In the genomic region with DNA sequence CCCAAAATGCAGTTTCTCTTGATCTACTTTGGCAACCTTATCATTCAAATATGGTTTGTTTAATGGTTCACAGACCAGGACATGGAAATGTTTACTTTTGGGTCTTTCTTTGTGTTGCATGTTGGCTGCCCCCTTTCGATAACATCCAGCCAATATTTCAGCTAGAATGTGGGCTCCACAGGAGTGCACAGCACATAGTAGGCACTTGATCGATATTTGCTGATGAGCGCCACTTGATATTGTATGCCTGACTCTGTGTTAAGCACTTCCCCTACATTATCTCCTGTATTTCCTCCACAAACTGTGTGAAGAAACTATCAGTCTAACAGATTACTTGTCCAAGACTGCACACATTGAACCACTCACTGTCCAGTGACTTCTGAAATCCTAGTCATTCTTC, we compare ENCODE assay signal across 12 cellular contexts.
"Had no signal": no experiment of that assay in that cellular context is flagged by ENCODE, and none has a peak within 500 bp of the region (broad histone marks: within the 10 kb centered on the region; RNA-seq: fewer than 3 reads in every experiment).

No MANE protein-coding gene starts in this region.

- H3K27ac Mint-ChIP-seq: activated T-helper 2 cell treated with anti-CD3 and anti-CD28 coated beads, Interferon-gamma antibody, Interleukin-2, Interleukin-4, amounts not matched to agents 10 μg/mL and 5 μg/mL and 100 μg/mL, durations not matched to agents 14 hours and 24 hours and 36 hours; T-helper 2 cell treated with Interferon-gamma antibody and Interleukin-4, amounts not matched to agents 5 μg/mL and 100 μg/mL, for 36 hours had no signal

- H3K4me3 ChIP-seq: pancreas, stomach, thoracic aorta had no signal

- H3K36me3 ChIP-seq: pancreas, stomach, thoracic aorta, WERI-Rb-1 had no signal

- H3K27me3 Mint-ChIP-seq: central memory CD8-positive, alpha-beta T cell had no signal

- H3K4me3 Mint-ChIP-seq: central memory CD8-positive, alpha-beta T cell; T-helper 2 cell treated with Interferon-gamma antibody and Interleukin-4, amounts not matched to agents 5 μg/mL and 100 μg/mL, for 36 hours had no signal

- ATAC-seq: left ventricle myocardium superior, pancreas had no signal

- H3K9me3 ChIP-seq: pancreas, stomach, thoracic aorta had no signal

- H3K27ac ChIP-seq: pancreas, thoracic aorta, WERI-Rb-1 had no signal

- H3K9me3 Mint-ChIP-seq: central memory CD8-positive, alpha-beta T cell; T-helper 2 cell treated with Interferon-gamma antibody and Interleukin-4, amounts not matched to agents 5 μg/mL and 100 μg/mL, for 36 hours had no signal

- H3K27me3 ChIP-seq: pancreas, stomach had no signal

- DNase-seq: activated CD4-positive, alpha-beta T cell treated with anti-CD3 and anti-CD28 coated beads for 48 hours; activated naive CD4-positive, alpha-beta T cell treated with anti-CD3 and anti-CD28 coated beads, Interleukin-2, amount 50 U/mL, for 16 hours; activated T-cell treated with anti-CD3 and anti-CD28 coated beads for 4 hours; kidney; left ventricle myocardium superior; pancreas; stomach; WERI-Rb-1 had no signal
